19 cellular contexts compared by ENCODE assay signal in the genomic region with DNA sequence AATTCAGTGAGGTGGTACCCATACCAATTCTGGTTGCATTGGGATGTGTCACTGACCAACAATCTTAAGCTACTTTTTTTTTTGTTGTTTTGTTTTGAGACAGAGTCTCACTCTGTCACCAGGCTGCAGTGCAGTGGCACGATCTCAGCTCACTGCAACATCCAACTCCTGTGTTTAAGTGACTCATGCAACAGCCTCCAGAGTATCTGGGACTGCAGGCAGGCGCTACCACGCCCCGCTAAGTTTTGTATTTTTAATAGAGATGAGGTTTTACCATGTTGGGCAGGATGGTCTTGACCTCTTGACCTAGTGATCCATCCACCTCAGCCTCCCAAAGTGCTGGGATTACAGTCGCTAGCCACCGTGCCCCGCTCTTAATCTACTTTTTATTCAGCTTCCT. TPM values are rescaled to one million over a fixed set of nuclear protein-coding genes. Genes with fewer than 3 reads are reported as not detected.
"Had no signal": no experiment of that assay in that cellular context is flagged by ENCODE, and none has a peak within 500 bp of the region (broad histone marks: within the 10 kb centered on the region; RNA-seq: fewer than 3 reads in every experiment).

No MANE protein-coding gene starts in this region.

RNA-seq across cellular contexts. Expression of a gene that starts 5.7 kb away (rescaled TPM):
- total RNA-seq: activated B cell treated with CpG ODN at 0.5 μM for 24 hours; activated CD4-positive, alpha-beta memory T cell treated with anti-CD3 and anti-CD28 coated beads for 36 hours; activated CD4-positive, alpha-beta T cell treated with anti-CD3 and anti-CD28 coated beads, Interleukin-2, amount 10 ng/mL, durations not matched to agents 24 days and 14 days; activated CD8-positive, alpha-beta memory T cell treated with anti-CD3 and anti-CD28 coated beads for 36 hours; activated CD8-positive, alpha-beta T cell treated with anti-CD3 and anti-CD28 coated beads for 36 hours; activated naive CD4-positive, alpha-beta T cell treated with anti-CD3 and anti-CD28 coated beads for 36 hours; activated naive CD4-positive, alpha-beta T cell treated with anti-CD3 and anti-CD28 coated beads, Interleukin-2, amount 50 U/mL, for 72 hours; activated naive CD8-positive, alpha-beta T cell treated with anti-CD3 and anti-CD28 coated beads for 36 hours; activated T-cell treated with anti-CD3 and anti-CD28 coated beads, Interleukin-2, amount 50 U/mL, for 4 hours; activated T-cell treated with anti-CD3 and anti-CD28 coated beads, Interleukin-2, amount 50 U/mL, for 72 hours; activated T-helper 1 cell treated with anti-CD3 and anti-CD28 coated beads, Interleukin-12 subunit alpha, Interleukin-12 subunit beta, Interleukin-2, Interleukin-4 antibody, amounts not matched to agents 30 ng/mL and 10 ng/mL and 1 ng/mL, durations not matched to agents 14 hours and 24 hours and 36 hours; activated T-helper 17 cell treated with anti-CD3 and anti-CD28 coated beads, Interleukin-2, amount 50 U/mL, for 72 hours; adrenal gland; aorta; astrocyte; body of pancreas; breast epithelium; cardiac septum; cerebellum had no signal
- polyA plus RNA-seq: adrenal gland, aorta had no signal

RNA-seq across cellular contexts. Expression of a gene that starts 58.0 kb away (rescaled TPM):
- total RNA-seq: activated B cell treated with CpG ODN at 0.5 μM for 24 hours; activated CD4-positive, alpha-beta memory T cell treated with anti-CD3 and anti-CD28 coated beads for 36 hours; activated CD4-positive, alpha-beta T cell treated with anti-CD3 and anti-CD28 coated beads, Interleukin-2, amount 10 ng/mL, durations not matched to agents 24 days and 14 days; activated CD8-positive, alpha-beta memory T cell treated with anti-CD3 and anti-CD28 coated beads for 36 hours; activated CD8-positive, alpha-beta T cell treated with anti-CD3 and anti-CD28 coated beads for 36 hours; activated naive CD4-positive, alpha-beta T cell treated with anti-CD3 and anti-CD28 coated beads for 36 hours; activated naive CD4-positive, alpha-beta T cell treated with anti-CD3 and anti-CD28 coated beads, Interleukin-2, amount 50 U/mL, for 72 hours; activated naive CD8-positive, alpha-beta T cell treated with anti-CD3 and anti-CD28 coated beads for 36 hours; activated T-cell treated with anti-CD3 and anti-CD28 coated beads, Interleukin-2, amount 50 U/mL, for 72 hours; activated T-helper 1 cell treated with anti-CD3 and anti-CD28 coated beads, Interleukin-12 subunit alpha, Interleukin-12 subunit beta, Interleukin-2, Interleukin-4 antibody, amounts not matched to agents 30 ng/mL and 10 ng/mL and 1 ng/mL, durations not matched to agents 14 hours and 24 hours and 36 hours; activated T-helper 17 cell treated with anti-CD3 and anti-CD28 coated beads, Interleukin-2, amount 50 U/mL, for 72 hours; adrenal gland; aorta; astrocyte; body of pancreas; breast epithelium; cardiac septum; cerebellum had no signal
- polyA plus RNA-seq: adrenal gland, aorta had no signal
